Comparison of ENCODE assay signal across 15 cellular contexts in genomic region chr2:9211496-9211895, GRCh38. TPM values are rescaled to one million over a fixed set of nuclear protein-coding genes. Genes with fewer than 3 reads are reported as not detected.
DNase-seq lines count a peak whose midpoint lies in the region; ATAC-seq and TF ChIP-seq lines count a peak whose summit lies in the region.
"Had no signal": no experiment of that assay in that cellular context is flagged by ENCODE, and none has a peak within 500 bp of the region (broad histone marks: within the 10 kb centered on the region; RNA-seq: fewer than 3 reads in every experiment).

No MANE protein-coding gene starts in this region.

- H3K4me3 ChIP-seq in body of pancreas (no peak overlapping the region), gastrocnemius medialis (no peak overlapping the region)
- H3K4me3 ChIP-seq: skin epidermis had no signal

- in situ Hi-C loops in gastrocnemius medialis (cut with MboI; ENCODE audit: low sequenced_read_pairs in 4 of 4), result no loop called here

- H3K36me3 ChIP-seq in body of pancreas (replicated peaks in 1 of 2; ENCODE audit: insufficient read depth in 1 of 2, low read depth in 2 of 2) (no peaks in the 10 kb centered on the region), gastrocnemius medialis (no peaks in the 10 kb centered on the region)

- 56 to 61% methylated on average over 4 of the region's 4 CpGs for WGBS in body of pancreas, 2 donors

- H3K9me3 ChIP-seq in body of pancreas, result no peaks in the 10 kb centered on the region
- no peaks in the 10 kb centered on the region for H3K9me3 ChIP-seq in gastrocnemius medialis

- ATAC-seq in body of pancreas, result no peak
- ATAC-seq in left ventricle myocardium superior, result peak; percentile 77
- ATAC-seq in gastrocnemius medialis, result peak in 1 of 2 donors; percentile 22
- ATAC-seq in HG03108 (IDR thresholded peaks at IDR 0.05; ENCODE audit: unreplicated experiment), result no peak
- no peak for ATAC-seq in GM18498 (IDR thresholded peaks at IDR 0.05; ENCODE audit: unreplicated experiment)
- ATAC-seq: naive thymus-derived CD4-positive, alpha-beta T cell; SK-N-SH treated with all-trans-retinoic acid at 6 μM for 48 hours had no signal

- peak overlapping the region; percentile 43 to 65 (median 53) for H3K27ac ChIP-seq in body of pancreas
- H3K27ac ChIP-seq in gastrocnemius medialis, result peak overlapping the region; percentile 2 to 71 (median 52)

- TF ChIP-seq POLR2A in body of pancreas (IDR thresholded peaks at IDR 0.05) (no peak), gastrocnemius medialis (IDR thresholded peaks at IDR 0.05) (no peak)

- peak; percentile 38 for DNase-seq in AG20443 (ENCODE audit: low spot score)
- no peak for DNase-seq in body of pancreas
- peak; percentile 66 for DNase-seq in left ventricle myocardium superior
- no peak for DNase-seq in gastrocnemius medialis
- DNase-seq in NCI-H187 (lab: John Stamatoyannopoulos, UW), result no peak
- DNase-seq in activated CD4-positive, CD25-positive, alpha-beta regulatory T cell treated with anti-CD3 and anti-CD28 coated beads, Interleukin-2, amount 50 U/mL, for 72 hours, result no peak
- DNase-seq: activated CD4-positive, CD25-positive, alpha-beta regulatory T cell; H9; naive thymus-derived CD4-positive, alpha-beta T cell; NCI-H1105 had no signal

- peaks cover 50% of the 10 kb centered on the region for H3K4me1 ChIP-seq in body of pancreas
- peaks cover 18 to 38% of the 10 kb centered on the region in 2 donors for H3K4me1 ChIP-seq in gastrocnemius medialis

- H3K27me3 ChIP-seq in body of pancreas (no peaks in the 10 kb centered on the region), gastrocnemius medialis (peaks cover 0 to 8% (median 3%) of the 10 kb centered on the region in 3 donors)

- intact Hi-C loops in body of pancreas (cut with DNase I), result no loop called here
- intact Hi-C loops in left ventricle myocardium superior (cut with micrococcal nuclease), result no loop called here
- intact Hi-C loops in gastrocnemius medialis (cut with DNase I; ENCODE audit: low total_unique reads), result no loop called here

- TF ChIP-seq CTCF in body of pancreas (IDR thresholded peaks at IDR 0.05) (no peak), gastrocnemius medialis (IDR thresholded peaks at IDR 0.05 in 4 of 5, conservative IDR thresholded peaks at IDR 0.05 in 1 of 5) (no peak)

RNA-seq across cellular contexts. Expression of gene ASAP2, which starts 4.9 kb away (rescaled TPM):
- 10 to 100 TPM; 12.5 to 23.7 TPM for total RNA-seq in body of pancreas
- 10.1 TPM for total RNA-seq in left ventricle myocardium superior
- 1 to 10 TPM; 1.9 to 4.0 (median 3.4) TPM for total RNA-seq in gastrocnemius medialis
- total RNA-seq: B cell had no signal

Comparison
In these comparisons a context has a peak if more than half of its experiments do, and no peak if none do; other contexts are left out.
1. DNase-seq: peak in AG20443 (single experiment) and left ventricle myocardium superior (single experiment); none in body of pancreas (0 of 4), gastrocnemius medialis (0 of 2), NCI-H187 (0 of 2) and activated CD4-positive, CD25-positive, alpha-beta regulatory T cell treated with anti-CD3 and anti-CD28 coated beads, Interleukin-2, amount 50 U/mL, for 72 hours (single experiment).